In genomic region chr12:122366685-122367475, GRCh38 we compare ENCODE assay signal across 9 cellular contexts. TPM values are rescaled to one million over a fixed set of nuclear protein-coding genes. Genes with fewer than 3 reads are reported as not detected.
A peak's percentile ranks its signal among the peaks of the same experiment; 100 is the strongest.
DNase-seq lines count a peak whose midpoint lies in the region; ATAC-seq and TF ChIP-seq lines count a peak whose summit lies in the region.
"Had no signal": no experiment of that assay in that cellular context is flagged by ENCODE, and none has a peak within 500 bp of the region (broad histone marks: within the 10 kb centered on the region; RNA-seq: fewer than 3 reads in every experiment).

No MANE protein-coding gene starts in this region.

- no peak overlapping the region for H3K4me3 Mint-ChIP-seq in T-helper 2 cell treated with Interferon-gamma antibody and Interleukin-4, amounts not matched to agents 5 μg/mL and 100 μg/mL, for 36 hours

- no peak overlapping the region for H3K27ac Mint-ChIP-seq in T-helper 2 cell treated with Interferon-gamma antibody and Interleukin-4, amounts not matched to agents 5 μg/mL and 100 μg/mL, for 36 hours

- in situ Hi-C loops in SK-MEL-5 (cut with HindIII; ENCODE audit: low pct_unique_long_range_greater_than_20kb, low sequenced_read_pairs) = no loop called here

- H3K4me1 Mint-ChIP-seq in T-helper 2 cell treated with Interferon-gamma antibody and Interleukin-4, amounts not matched to agents 5 μg/mL and 100 μg/mL, for 36 hours (ENCODE audit: low read depth) = peaks cover 7% of the 10 kb centered on the region

- DNase-seq in T-helper 2 cell treated with Interferon-gamma antibody and Interleukin-4, amounts not matched to agents 5 μg/mL and 100 μg/mL, for 36 hours (ENCODE audit: low spot score) = peak; percentile 11
- DNase-seq in T-helper 2 cell (no peak), SK-MEL-5 (ENCODE audit: low read depth, low spot score) (peak; percentile 90), foreskin fibroblast (peak; percentile 90 to 94), pons (ENCODE audit: low spot score) (peak; percentile 43)
- DNase-seq: DND-41 had no signal

- H3K27me3 Mint-ChIP-seq in T-helper 2 cell treated with Interferon-gamma antibody and Interleukin-4, amounts not matched to agents 5 μg/mL and 100 μg/mL, for 36 hours (ENCODE audit: low read depth) = no peaks in the 10 kb centered on the region

- no peaks in the 10 kb centered on the region for H3K9me3 Mint-ChIP-seq in T-helper 2 cell treated with Interferon-gamma antibody and Interleukin-4, amounts not matched to agents 5 μg/mL and 100 μg/mL, for 36 hours

- ATAC-seq in HG02759 (IDR thresholded peaks at IDR 0.05; ENCODE audit: unreplicated experiment) = no peak
- ATAC-seq in GM21825 (IDR thresholded peaks at IDR 0.05; ENCODE audit: unreplicated experiment) = no peak
- no peak for ATAC-seq in HG02870 (IDR thresholded peaks at IDR 0.05; ENCODE audit: unreplicated experiment)

- TF ChIP-seq CTCF in foreskin fibroblast (IDR thresholded peaks at IDR 0.05; ENCODE audit: low read depth, low read length) = no peak

- no peak overlapping the region for H3K4me3 ChIP-seq in foreskin fibroblast (ENCODE audit: low read depth in 1 of 2, low read length in 2 of 2)

- peaks cover 31% of the 10 kb centered on the region for H3K36me3 Mint-ChIP-seq in T-helper 2 cell treated with Interferon-gamma antibody and Interleukin-4, amounts not matched to agents 5 μg/mL and 100 μg/mL, for 36 hours (ENCODE audit: low read depth)

RNA-seq across cellular contexts. Expression of gene CLIP1, which starts 55.6 kb away (rescaled TPM):
- 70.3 and 84.2 TPM in 2 replicates for total RNA-seq in SK-MEL-5 (2014; rRNA removed; shearing (Covaris generic))
- 62.9 and 88.6 TPM in 2 replicates for polyA plus RNA-seq in SK-MEL-5 (2015; cell fraction: cytosol; rRNA removed)
- 87.6 and 88.7 TPM in 2 replicates for polyA plus RNA-seq in SK-MEL-5 (2015; cell fraction: nucleus; rRNA removed)

Comparison
In these comparisons a context has a peak if more than half of its experiments do, and no peak if none do; other contexts are left out.
1. DNase-seq: peak in T-helper 2 cell treated with Interferon-gamma antibody and Interleukin-4, amounts not matched to agents 5 μg/mL and 100 μg/mL, for 36 hours (single experiment), SK-MEL-5 (single experiment), foreskin fibroblast (2 of 2) and pons (single experiment); none in T-helper 2 cell (0 of 5).